In the genomic region with DNA sequence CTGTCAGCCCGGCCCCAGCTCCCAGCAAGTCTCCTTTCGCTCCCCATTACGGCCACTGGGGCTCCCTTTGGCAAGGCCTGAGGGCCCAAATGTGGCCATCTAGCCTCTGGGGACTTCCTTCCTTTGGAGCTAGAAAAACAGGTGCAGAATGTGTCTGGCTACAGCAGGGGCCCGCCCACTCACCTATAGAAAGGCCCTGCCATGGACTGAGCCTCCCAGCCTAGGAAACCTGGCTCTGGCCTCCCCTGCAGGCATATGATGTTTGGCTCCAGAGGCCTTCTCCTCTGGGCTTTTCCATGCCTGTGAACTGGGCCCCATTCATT, we compare ENCODE assay signal across 20 cellular contexts. TPM values are rescaled to one million over a fixed set of nuclear protein-coding genes. Genes with fewer than 3 reads are reported as not detected.
DNase-seq lines count a peak whose midpoint lies in the region; ATAC-seq, FAIRE-seq and TF ChIP-seq lines count a peak whose summit lies in the region.
"Had no signal": no experiment of that assay in that cellular context is flagged by ENCODE, and none has a peak within 500 bp of the region (broad histone marks: within the 10 kb centered on the region; RNA-seq: fewer than 3 reads in every experiment).

No MANE protein-coding gene starts in this region.

- peaks cover 63% of the 10 kb centered on the region for H3K4me1 Mint-ChIP-seq in CD4-positive, alpha-beta T cell (ENCODE audit: low read depth)

- no peak for TF ChIP-seq EP300 in sigmoid colon (IDR thresholded peaks at IDR 0.05)

- TF ChIP-seq CTCF in CD4-positive, alpha-beta T cell (IDR thresholded peaks at IDR 0.05): no peak
- no peak for TF ChIP-seq CTCF in sigmoid colon (IDR thresholded peaks at IDR 0.05)
- TF ChIP-seq CTCF in psoas muscle (IDR thresholded peaks at IDR 0.05): no peak

- DNase-seq in activated CD8-positive, alpha-beta memory T cell treated with anti-CD3 and anti-CD28 coated beads for 24 hours: peak; percentile 59
- DNase-seq in activated CD8-positive, alpha-beta memory T cell treated with anti-CD3 and anti-CD28 coated beads, Interleukin-2, amount 50 U/mL, for 4 hours: no peak
- DNase-seq in CD4-positive, alpha-beta T cell: no peak
- DNase-seq in sigmoid colon (peak; percentile 42), H54 (ENCODE audit: insufficient read length, low spot score) (no peak), NCI-H748 treated with DMSO at 0.1 percent for 48 hours (lab: John Stamatoyannopoulos, UW) (no peak), psoas muscle (no peak)
- DNase-seq: DND-41, NCI-H1105, NCI-H1694, NCI-H774, SHP77 treated with DMSO at 0.1 percent for 48 hours, SK-N-SH had no signal

- H3K4me3 Mint-ChIP-seq in CD4-positive, alpha-beta T cell: no peak overlapping the region

- H3K36me3 Mint-ChIP-seq in CD4-positive, alpha-beta T cell (ENCODE audit: low read depth): no peaks in the 10 kb centered on the region

- 93 to 96% methylated on average over 4 of the region's 4 CpGs for WGBS in sigmoid colon, 2 donors
- 83 to 94% (median 94%) methylated on average over 4 of the region's 4 CpGs for WGBS in psoas muscle, 3 donors

- ATAC-seq in CD4-positive, alpha-beta T cell (ENCODE audit: poor library complexity): no peak
- ATAC-seq in psoas muscle: no peak

- CTCF ChIA-PET in CD4-positive, alpha-beta T cell (lab: Charles Lee): interaction anchor here (1.1 kb wide), 1 partner anchor 417 kb away, joined by 3 read pairs; no protein-coding TSS in a partner anchor

- H3K27ac ChIP-seq in CD4-positive, alpha-beta T cell (ENCODE audit: low read depth, low read length): peak overlapping the region; percentile 22
- peak overlapping the region; percentile 41 for H3K27ac ChIP-seq in cingulate gyrus (ENCODE audit: low read depth, low read length)
- no peak overlapping the region for H3K27ac ChIP-seq in sigmoid colon
- no peak overlapping the region for H3K27ac ChIP-seq in psoas muscle

- no peaks in the 10 kb centered on the region for H3K27me3 ChIP-seq in CD4-positive, alpha-beta T cell (ENCODE audit: control insufficient read depth, insufficient read depth, low read length)
- H3K27me3 ChIP-seq in sigmoid colon (no peaks in the 10 kb centered on the region), psoas muscle (ENCODE audit: insufficient read depth in 3 of 3, low read length in 2 of 3) (no peaks in the 10 kb centered on the region)

- intact Hi-C loops in CD4-positive, alpha-beta T cell (cut with DNase I, micrococcal nuclease): loop anchor here (5.0 to 10.0 kb wide), 4 partner anchors 36 to 538 kb away; a partner anchor contains a TSS
- intact Hi-C loops in sigmoid colon (cut with DNase I) (loop anchor here (10.0 kb wide), 1 partner anchor 178 kb away; no protein-coding TSS in a partner anchor), psoas muscle (cut with DNase I) (loop anchor here in 1 of 2 donors (5.0 kb wide), 1 partner anchor 199 kb away; a partner anchor contains a TSS)

- H3K27me3 Mint-ChIP-seq in CD4-positive, alpha-beta T cell: no peaks in the 10 kb centered on the region

- H3K4me3 ChIP-seq in sigmoid colon (no peak overlapping the region), psoas muscle (no peak overlapping the region)
- H3K4me3 ChIP-seq: HAP-1 had no signal

- H3K36me3 ChIP-seq in sigmoid colon (no peaks in the 10 kb centered on the region), psoas muscle (ENCODE audit: insufficient read depth in 1 of 2, low read depth in 1 of 2) (no peaks in the 10 kb centered on the region)
- H3K36me3 ChIP-seq: HAP-1 had no signal

- H3K27ac Mint-ChIP-seq in CD4-positive, alpha-beta T cell: peak overlapping the region; percentile 90

- POLR2A ChIA-PET in CD4-positive, alpha-beta T cell (lab: Charles Lee): interaction anchor here (1.3 to 1.4 kb wide), 2 partner anchors 13 to 16 kb away, joined by 3 to 6 read pairs; no protein-coding TSS in a partner anchor

- TF ChIP-seq POLR2A in sigmoid colon (IDR thresholded peaks at IDR 0.05) (no peak), H54 (IDR thresholded peaks at IDR 0.05; ENCODE audit: low read depth, low read length) (no peak)

- FAIRE-seq in H54 (lab: Jason Lieb, UNC): no peak
- FAIRE-seq: A204.1 had no signal

- H3K9me3 ChIP-seq in CD4-positive, alpha-beta T cell (ENCODE audit: control insufficient read depth, low read length): no peaks in the 10 kb centered on the region
- H3K9me3 ChIP-seq in sigmoid colon: no peaks in the 10 kb centered on the region
- H3K9me3 ChIP-seq in psoas muscle: no peaks in the 10 kb centered on the region
- H3K9me3 ChIP-seq: HAP-1, SK-N-SH had no signal

- H3K4me1 ChIP-seq in sigmoid colon (no peaks in the 10 kb centered on the region), psoas muscle (no peaks in the 10 kb centered on the region)
- H3K4me1 ChIP-seq: HAP-1 had no signal

- no peaks in the 10 kb centered on the region for H3K9me3 Mint-ChIP-seq in CD4-positive, alpha-beta T cell

RNA-seq across cellular contexts. Expression of a gene that starts 55.3 kb away (rescaled TPM):
- total RNA-seq in CD4-positive, alpha-beta T cell: not detected
- not detected for total RNA-seq in sigmoid colon
- polyA plus RNA-seq in sigmoid colon: under 1 TPM in 1 of 3 donors, not detected in 2; 0.03 TPM
- total RNA-seq in psoas muscle: not detected
- not detected for polyA plus RNA-seq in psoas muscle
- total RNA-seq: LHCN-M2, NCI-H460, RPMI7951 had no signal
- polyA plus RNA-seq: BJ, SK-N-SH had no signal

Comparison
In these comparisons a context has a peak if more than half of its experiments do, and no peak if none do; other contexts are left out.
1. DNase-seq: peak in activated CD8-positive, alpha-beta memory T cell treated with anti-CD3 and anti-CD28 coated beads for 24 hours (single experiment) and sigmoid colon (single experiment); none in activated CD8-positive, alpha-beta memory T cell treated with anti-CD3 and anti-CD28 coated beads, Interleukin-2, amount 50 U/mL, for 4 hours (single experiment), CD4-positive, alpha-beta T cell (0 of 10), H54 (single experiment), NCI-H748 treated with DMSO at 0.1 percent for 48 hours (single experiment) and psoas muscle (0 of 2).
2. H3K27ac ChIP-seq: peak in CD4-positive, alpha-beta T cell (single experiment) and cingulate gyrus (single experiment); none in sigmoid colon (0 of 4) and psoas muscle (single experiment).